8 cellular contexts compared by ENCODE assay signal in the genomic region with DNA sequence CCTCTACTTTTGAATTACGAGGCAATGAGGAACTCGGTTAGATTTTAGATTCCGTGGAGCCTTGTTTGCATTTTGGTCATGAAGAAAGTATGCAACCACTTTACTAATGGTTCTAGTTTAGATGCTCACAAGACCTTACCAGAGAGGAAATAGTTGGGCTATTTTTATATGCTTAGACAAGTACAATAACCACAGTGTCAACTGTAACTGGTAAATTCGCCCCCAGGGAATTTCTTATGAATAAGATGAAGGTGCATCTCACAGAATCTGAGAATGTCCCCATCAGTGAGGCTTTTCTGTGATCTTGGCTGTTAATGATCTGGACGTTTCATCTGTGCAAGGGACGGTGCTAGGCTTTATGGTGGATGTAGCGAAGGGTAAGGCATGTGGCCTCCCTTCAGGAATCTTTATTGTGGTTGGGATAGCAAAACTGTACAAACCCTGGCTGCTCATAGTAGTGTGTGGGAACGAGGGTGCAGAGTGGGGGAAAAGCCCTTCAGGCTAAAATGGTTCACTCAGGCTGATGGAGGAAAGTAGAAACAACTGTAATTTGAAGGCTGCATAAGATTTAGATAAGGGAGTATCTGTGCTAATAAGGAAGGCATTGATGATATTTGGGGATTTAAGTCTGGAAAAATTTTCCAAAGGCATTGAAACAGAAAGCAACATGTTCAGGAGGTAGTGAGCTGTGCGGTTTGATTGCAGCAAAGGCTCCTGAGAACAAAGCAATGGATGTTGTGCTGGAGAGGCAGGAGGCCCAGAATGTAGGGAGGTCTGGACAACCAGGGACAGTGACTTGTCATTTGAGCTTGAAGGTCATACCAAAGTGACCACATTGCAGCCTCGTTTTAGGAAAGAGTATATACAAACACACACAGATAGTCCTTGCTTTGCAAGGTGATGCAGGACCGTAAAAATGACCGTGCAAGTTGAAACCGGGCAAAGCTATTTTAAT. TPM values are rescaled to one million over a fixed set of nuclear protein-coding genes. Genes with fewer than 3 reads are reported as not detected.
DNase-seq lines count a peak whose midpoint lies in the region; ATAC-seq and TF ChIP-seq lines count a peak whose summit lies in the region.

No MANE protein-coding gene starts in this region.

- DNase-seq in AG10803 (ENCODE audit: low read depth) (peak; percentile 92), RWPE2 (ENCODE audit: low spot score) (no peak), foreskin keratinocyte (peak; percentile 89 to 95), tibial artery (no peak), RPMI8226 (no peak), Ammon's horn (ENCODE audit: low spot score) (no peak)

- H3K27me3 ChIP-seq in RWPE2 (ENCODE audit: insufficient read depth, poor library complexity, severe bottlenecking) (no peaks in the 10 kb centered on the region), foreskin keratinocyte (no peaks in the 10 kb centered on the region), tibial artery (no peaks in the 10 kb centered on the region)

- H3K4me3 ChIP-seq in AG10803 (ENCODE audit: low read length) (no peak overlapping the region), RWPE2 (ENCODE audit: severe bottlenecking) (no peak overlapping the region), tibial artery (no peak overlapping the region)

- ATAC-seq in GM18909 (IDR thresholded peaks at IDR 0.05; ENCODE audit: poor library complexity, unreplicated experiment) = peak; percentile 97
- peak; percentile 80 for ATAC-seq in HG03066 (IDR thresholded peaks at IDR 0.05; ENCODE audit: low read depth, unreplicated experiment)
- peak; percentile 88 for ATAC-seq in RWPE2 (ENCODE audit: low read depth)
- peak; percentile 83 for ATAC-seq in foreskin keratinocyte

- H3K4me1 ChIP-seq in RWPE2 (ENCODE audit: insufficient read depth, poor library complexity, severe bottlenecking) = peaks cover 24% of the 10 kb centered on the region
- H3K4me1 ChIP-seq in foreskin keratinocyte = peaks cover 14% of the 10 kb centered on the region
- peaks cover 0 to 34% (median 20%) of the 10 kb centered on the region in 4 donors for H3K4me1 ChIP-seq in tibial artery

- H3K36me3 ChIP-seq in RWPE2 (ENCODE audit: low read depth) = no peaks in the 10 kb centered on the region
- H3K36me3 ChIP-seq in tibial artery = no peaks in the 10 kb centered on the region

- no peaks in the 10 kb centered on the region for H3K9me3 ChIP-seq in RWPE2 (ENCODE audit: severe bottlenecking)
- H3K9me3 ChIP-seq in tibial artery = no peaks in the 10 kb centered on the region

- intact Hi-C loops in tibial artery (cut with DNase I; ENCODE audit: low total_unique reads) = no loop called here

- H3K27ac ChIP-seq in RWPE2 (ENCODE audit: poor library complexity, severe bottlenecking) (peak overlapping the region; percentile 28), foreskin keratinocyte (no peak overlapping the region), tibial artery (no peak overlapping the region)

- TF ChIP-seq CTCF in AG10803 (conservative IDR thresholded peaks at IDR 0.05; ENCODE audit: low read length) (no peak), RWPE2 (IDR thresholded peaks at IDR 0.05; ENCODE audit: poor library complexity, severe bottlenecking) (no peak), foreskin keratinocyte (conservative IDR thresholded peaks at IDR 0.05) (no peak), tibial artery (IDR thresholded peaks at IDR 0.05) (no peak)

RNA-seq across cellular contexts. Expression of gene UBAC2, which starts 28.4 kb away (rescaled TPM):
- total RNA-seq in foreskin keratinocyte = 55.5 and 56.3 TPM in 2 replicates
- 56.1 and 62.1 TPM in 2 replicates for polyA plus RNA-seq in foreskin keratinocyte

RNA-seq across cellular contexts. Expression of gene GPR18, which starts 29.2 kb away (rescaled TPM):
- total RNA-seq in foreskin keratinocyte = not detected in 2 replicates
- polyA plus RNA-seq in foreskin keratinocyte = not detected in 2 replicates

Comparison
In these comparisons a context has a peak if more than half of its experiments do, and no peak if none do; other contexts are left out.
1. DNase-seq: peak in AG10803 (single experiment) and foreskin keratinocyte (2 of 2); none in RWPE2 (single experiment), tibial artery (0 of 2), RPMI8226 (single experiment) and Ammon's horn (single experiment).
2. Peak in every context shown above with its lines, with median percentiles within 50 percentile points of each other: ATAC-seq.